2 cellular contexts compared by ENCODE assay signal in genomic region chr19:40474737-40475136, GRCh38.
TF ChIP-seq lines count a peak whose summit lies in the region.

No MANE protein-coding gene starts in this region.

TF ChIP-seq in HEK293, 187 proteins besides CTCF, POLR2A, EP300 and RAD21:
- TF ChIP-seq PRDM1 (tag by site-specific recombination; IDR thresholded peaks at IDR 0.05) (no peak), PBX3 (CRISPR knock-in tag; IDR thresholded peaks at IDR 0.05) (no peak), ZNF292 (tag by site-specific recombination; IDR thresholded peaks at IDR 0.05; ENCODE audit: borderline replicate concordance, low read depth) (no peak), ZEB2 (tag by site-specific recombination; IDR thresholded peaks at IDR 0.05) (no peak), ZNF121 (tag by site-specific recombination; IDR thresholded peaks at IDR 0.05) (peak; percentile 93), BCL11B (tag by site-specific recombination; IDR thresholded peaks at IDR 0.05; ENCODE audit: low read depth) (no peak)

TF ChIP-seq in K562, 482 proteins besides CTCF, POLR2A, EP300 and RAD21:
- TF ChIP-seq MBD2 (IDR thresholded peaks at IDR 0.05; ENCODE audit: borderline replicate concordance, low read depth) (no peak), RBM25 (IDR thresholded peaks at IDR 0.05; ENCODE audit: low read depth, low read length, severe bottlenecking) (peak; percentile 57), HLTF (IDR thresholded peaks at IDR 0.05) (no peak), L3MBTL2 (IDR thresholded peaks at IDR 0.05) (no peak), FOXJ3 (CRISPR knock-in tag; IDR thresholded peaks at IDR 0.05) (no peak), ZNF121 (CRISPR knock-in tag; conservative IDR thresholded peaks at IDR 0.05) (peak; percentile 90)
